In genomic region chr17:80681215-80681614, GRCh38 we compare ENCODE assay signal across 16 cellular contexts.
DNase-seq lines count a peak whose midpoint lies in the region; ATAC-seq lines count a peak whose summit lies in the region.
"Had no signal": no experiment of that assay in that cellular context is flagged by ENCODE, and none has a peak within 500 bp of the region (broad histone marks: within the 10 kb centered on the region; RNA-seq: fewer than 3 reads in every experiment).

No MANE protein-coding gene starts in this region.

- H3K9me3 Mint-ChIP-seq in activated CD4-positive, alpha-beta T cell treated with anti-CD3 and anti-CD28 coated beads, Interleukin-2, amount 10 ng/mL, durations not matched to agents 7 days and 5 days, result no peaks in the 10 kb centered on the region
- no peaks in the 10 kb centered on the region for H3K9me3 Mint-ChIP-seq in activated CD4-positive, alpha-beta T cell treated with anti-CD3 and anti-CD28 coated beads for 36 hours (ENCODE audit: low read depth)
- H3K9me3 Mint-ChIP-seq: CD14-positive monocyte, HFFc6 had no signal

- H3K27ac ChIP-seq in KOPT-K1 (ENCODE audit: low read depth, low read length, poor library complexity, severe bottlenecking), result peak overlapping the region; percentile 2
- H3K27ac ChIP-seq in mesenchymal stem cell (ENCODE audit: low read length, poor library complexity, severe bottlenecking), result no peak overlapping the region
- H3K27ac ChIP-seq: 22Rv1, KMS-11 had no signal

- H3K4me2 ChIP-seq in mesenchymal stem cell (ENCODE audit: low read length, poor library complexity, severe bottlenecking), result no peak overlapping the region
- H3K4me2 ChIP-seq: KMS-11 had no signal

- no peak overlapping the region for H2AFZ ChIP-seq in mesenchymal stem cell (ENCODE audit: low read depth, low read length)

- H3K36me3 Mint-ChIP-seq in activated CD4-positive, alpha-beta T cell treated with anti-CD3 and anti-CD28 coated beads, Interleukin-2, amount 10 ng/mL, durations not matched to agents 7 days and 5 days (ENCODE audit: low read depth), result peaks cover 18% of the 10 kb centered on the region
- peaks cover 11% of the 10 kb centered on the region for H3K36me3 Mint-ChIP-seq in activated CD4-positive, alpha-beta T cell treated with anti-CD3 and anti-CD28 coated beads for 36 hours (ENCODE audit: low read depth)

- H4K91ac ChIP-seq in mesenchymal stem cell (ENCODE audit: low read length), result peak overlapping the region; percentile 82

- CTCF ChIA-PET in activated CD4-positive, alpha-beta T cell treated with anti-CD3 and anti-CD28 coated beads, Interleukin-2, amount 10 ng/mL, durations not matched to agents 7 days and 5 days (lab: Charles Lee), result no interaction called here
- CTCF ChIA-PET in activated CD4-positive, alpha-beta T cell treated with anti-CD3 and anti-CD28 coated beads for 36 hours (lab: Charles Lee), result no interaction called here

- H2BK12ac ChIP-seq in mesenchymal stem cell (ENCODE audit: low read length in 2 of 2), result no peak overlapping the region

- no peaks in the 10 kb centered on the region for H3K27me3 Mint-ChIP-seq in activated CD4-positive, alpha-beta T cell treated with anti-CD3 and anti-CD28 coated beads, Interleukin-2, amount 10 ng/mL, durations not matched to agents 7 days and 5 days
- no peaks in the 10 kb centered on the region for H3K27me3 Mint-ChIP-seq in activated CD4-positive, alpha-beta T cell treated with anti-CD3 and anti-CD28 coated beads for 36 hours

- no peak overlapping the region for H3K18ac ChIP-seq in mesenchymal stem cell (ENCODE audit: low read depth in 1 of 2, low read length in 2 of 2)

- H3K23ac ChIP-seq in mesenchymal stem cell (ENCODE audit: low read length in 2 of 2), result no peak overlapping the region

- DNase-seq in activated CD4-positive, alpha-beta T cell treated with anti-CD3 and anti-CD28 coated beads, Interleukin-2, amount 10 ng/mL, durations not matched to agents 7 days and 5 days, result no peak
- no peak for DNase-seq in activated CD4-positive, alpha-beta T cell treated with anti-CD3 and anti-CD28 coated beads for 36 hours
- no peak for DNase-seq in mesenchymal stem cell
- DNase-seq in NOMO-1 (lab: John Stamatoyannopoulos, UW; ENCODE audit: unreplicated experiment in 2 of 2), result no peak
- DNase-seq in SHP77 (lab: John Stamatoyannopoulos, UW), result no peak
- DNase-seq: Calu3, DMS 273 treated with DMSO at 0.1 percent for 48 hours, GOT3, HFFc6 had no signal

- H3K9ac ChIP-seq in mesenchymal stem cell (ENCODE audit: low read length), result no peak overlapping the region
- H3K9ac ChIP-seq: KMS-11 had no signal

- no peak overlapping the region for H3K4ac ChIP-seq in mesenchymal stem cell (ENCODE audit: low read depth in 1 of 2, low read length in 2 of 2)

- H3K27me3 ChIP-seq in mesenchymal stem cell (ENCODE audit: control insufficient read depth in 1 of 2, insufficient read depth in 1 of 2, low read length in 2 of 2), result no peaks in the 10 kb centered on the region

- peak overlapping the region; percentile 58 for H3K27ac Mint-ChIP-seq in activated CD4-positive, alpha-beta T cell treated with anti-CD3 and anti-CD28 coated beads, Interleukin-2, amount 10 ng/mL, durations not matched to agents 7 days and 5 days
- no peak overlapping the region for H3K27ac Mint-ChIP-seq in activated CD4-positive, alpha-beta T cell treated with anti-CD3 and anti-CD28 coated beads for 36 hours
- H3K27ac Mint-ChIP-seq: HFFc6 had no signal

- intact Hi-C loops in activated CD4-positive, alpha-beta T cell treated with anti-CD3 and anti-CD28 coated beads for 36 hours (cut with DNase I, micrococcal nuclease), result no loop called here

- ATAC-seq in activated CD4-positive, alpha-beta T cell treated with anti-CD3 and anti-CD28 coated beads for 36 hours, result no peak
- no peak for ATAC-seq in GM19023 (IDR thresholded peaks at IDR 0.05; ENCODE audit: unreplicated experiment)
- no peak for ATAC-seq in HG03520 (IDR thresholded peaks at IDR 0.05; ENCODE audit: unreplicated experiment)

- no peak overlapping the region for H2AK5ac ChIP-seq in mesenchymal stem cell (ENCODE audit: low read length, severe bottlenecking)

- WGBS in mesenchymal stem cell, result 98% methylated on average over 18 of the region's 18 CpGs

- H2BK5ac ChIP-seq in mesenchymal stem cell (ENCODE audit: low read depth, low read length, poor library complexity, severe bottlenecking), result no peak overlapping the region

- H3K36me3 ChIP-seq in KOPT-K1 (ENCODE audit: insufficient read depth, low read length) (0 out of 2 replicates have a peak, but pooled peaks cover 4% of the 10 kb centered on the region), mesenchymal stem cell (ENCODE audit: control insufficient read depth in 1 of 2, insufficient read depth in 2 of 2, low read depth in 1 of 2, low read length in 2 of 2) (peaks cover 0 to 15% of the 10 kb centered on the region in 2 experiments)
- H3K36me3 ChIP-seq: HAP-1 had no signal

- POLR2A ChIA-PET in activated CD4-positive, alpha-beta T cell treated with anti-CD3 and anti-CD28 coated beads, Interleukin-2, amount 10 ng/mL, durations not matched to agents 7 days and 5 days (lab: Charles Lee), result no interaction called here
- POLR2A ChIA-PET in activated CD4-positive, alpha-beta T cell treated with anti-CD3 and anti-CD28 coated beads for 36 hours (lab: Charles Lee), result no interaction called here

- H3K9me3 ChIP-seq in KOPT-K1 (ENCODE audit: insufficient read depth, low read length, poor library complexity, severe bottlenecking) (no peaks in the 10 kb centered on the region), mesenchymal stem cell (ENCODE audit: control insufficient read depth, low read length) (no peaks in the 10 kb centered on the region)
- H3K9me3 ChIP-seq: HAP-1 had no signal

- H3K4me3 ChIP-seq in mesenchymal stem cell (ENCODE audit: insufficient read depth in 1 of 2, low read depth in 1 of 2, low read length in 2 of 2), result no peak overlapping the region
- H3K4me3 ChIP-seq: HAP-1 had no signal

- no peak overlapping the region for H2BK120ac ChIP-seq in mesenchymal stem cell (ENCODE audit: low read depth, low read length)

- H3K79me1 ChIP-seq in mesenchymal stem cell (replicated peaks; ENCODE audit: low read length, poor library complexity, severe bottlenecking), result peaks cover 41% of the 10 kb centered on the region

- H2BK15ac ChIP-seq in mesenchymal stem cell (ENCODE audit: low read depth, poor library complexity, severe bottlenecking), result peak overlapping the region; percentile 33

- H4K8ac ChIP-seq in mesenchymal stem cell (ENCODE audit: low read length), result peak overlapping the region; percentile 36

- H3K4me1 ChIP-seq in mesenchymal stem cell (ENCODE audit: control insufficient read depth, insufficient read depth, low read depth, low read length), result peaks cover 12% of the 10 kb centered on the region

- peaks cover 55% of the 10 kb centered on the region for H3K4me1 Mint-ChIP-seq in activated CD4-positive, alpha-beta T cell treated with anti-CD3 and anti-CD28 coated beads, Interleukin-2, amount 10 ng/mL, durations not matched to agents 7 days and 5 days
- peaks cover 47% of the 10 kb centered on the region for H3K4me1 Mint-ChIP-seq in activated CD4-positive, alpha-beta T cell treated with anti-CD3 and anti-CD28 coated beads for 36 hours

- no peak overlapping the region for H3K4me3 Mint-ChIP-seq in activated CD4-positive, alpha-beta T cell treated with anti-CD3 and anti-CD28 coated beads, Interleukin-2, amount 10 ng/mL, durations not matched to agents 7 days and 5 days
- H3K4me3 Mint-ChIP-seq in activated CD4-positive, alpha-beta T cell treated with anti-CD3 and anti-CD28 coated beads for 36 hours, result no peak overlapping the region
- H3K4me3 Mint-ChIP-seq: CD14-positive monocyte, HFFc6 had no signal

- H3K14ac ChIP-seq in mesenchymal stem cell (ENCODE audit: low read length in 2 of 2), result peak overlapping the region in 1 of 2 experiments; percentile 30
